In the genomic region with DNA sequence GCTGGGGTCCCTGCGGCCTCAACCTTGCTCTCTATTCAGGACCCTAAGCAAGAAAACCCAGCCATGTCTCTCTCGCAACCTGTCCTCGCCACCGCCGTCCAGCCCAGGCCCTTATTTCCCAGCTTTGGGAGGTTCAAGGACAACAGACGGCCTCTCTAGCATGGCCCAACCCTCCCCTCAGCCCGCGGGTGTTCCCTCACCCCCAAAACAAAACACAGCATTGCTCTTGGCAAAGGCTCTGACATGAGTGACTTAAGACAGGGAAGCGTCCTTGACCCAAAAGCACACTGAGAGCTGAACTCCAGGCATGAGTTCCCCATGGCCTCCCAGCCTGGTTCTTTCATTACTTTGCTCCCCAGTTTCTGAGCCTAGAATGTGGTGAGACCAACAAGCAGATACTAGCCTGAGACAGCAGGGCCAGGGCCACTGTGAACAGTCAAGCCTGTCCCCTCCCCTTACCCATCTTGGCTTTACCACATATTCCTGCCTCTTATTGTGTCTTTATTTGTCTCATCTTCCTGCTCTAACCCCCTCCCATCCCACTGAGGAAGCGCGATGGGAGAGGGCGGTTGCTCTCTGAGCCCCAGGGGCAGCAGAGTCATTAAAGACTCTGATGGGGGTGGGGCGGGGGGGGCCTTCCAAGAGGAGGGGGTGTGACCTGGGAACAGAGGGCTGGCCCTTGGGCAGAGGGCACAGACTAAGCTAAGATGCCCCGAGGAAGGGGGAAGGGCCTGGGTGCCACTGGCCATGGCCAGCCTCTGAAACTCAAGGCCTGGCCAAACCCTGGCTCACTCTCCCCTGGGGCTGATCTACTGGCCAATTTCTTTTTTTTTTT, we compare ENCODE assay signal across 1 cellular context.
TF ChIP-seq lines count a peak whose summit lies in the region.

No MANE protein-coding gene starts in this region.

TF ChIP-seq in liver, 16 proteins besides CTCF, POLR2A, EP300 and RAD21 (continued from another document):
- TF ChIP-seq, protein P1, sequence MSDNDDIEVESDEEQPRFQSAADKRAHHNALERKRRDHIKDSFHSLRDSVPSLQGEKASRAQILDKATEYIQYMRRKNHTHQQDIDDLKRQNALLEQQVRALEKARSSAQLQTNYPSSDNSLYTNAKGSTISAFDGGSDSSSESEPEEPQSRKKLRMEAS (IDR thresholded peaks at IDR 0.05), result no peak
- no peak for TF ChIP-seq JUND (IDR thresholded peaks at IDR 0.05)
